Comparison of ENCODE assay signal across 8 cellular contexts in the genomic region with DNA sequence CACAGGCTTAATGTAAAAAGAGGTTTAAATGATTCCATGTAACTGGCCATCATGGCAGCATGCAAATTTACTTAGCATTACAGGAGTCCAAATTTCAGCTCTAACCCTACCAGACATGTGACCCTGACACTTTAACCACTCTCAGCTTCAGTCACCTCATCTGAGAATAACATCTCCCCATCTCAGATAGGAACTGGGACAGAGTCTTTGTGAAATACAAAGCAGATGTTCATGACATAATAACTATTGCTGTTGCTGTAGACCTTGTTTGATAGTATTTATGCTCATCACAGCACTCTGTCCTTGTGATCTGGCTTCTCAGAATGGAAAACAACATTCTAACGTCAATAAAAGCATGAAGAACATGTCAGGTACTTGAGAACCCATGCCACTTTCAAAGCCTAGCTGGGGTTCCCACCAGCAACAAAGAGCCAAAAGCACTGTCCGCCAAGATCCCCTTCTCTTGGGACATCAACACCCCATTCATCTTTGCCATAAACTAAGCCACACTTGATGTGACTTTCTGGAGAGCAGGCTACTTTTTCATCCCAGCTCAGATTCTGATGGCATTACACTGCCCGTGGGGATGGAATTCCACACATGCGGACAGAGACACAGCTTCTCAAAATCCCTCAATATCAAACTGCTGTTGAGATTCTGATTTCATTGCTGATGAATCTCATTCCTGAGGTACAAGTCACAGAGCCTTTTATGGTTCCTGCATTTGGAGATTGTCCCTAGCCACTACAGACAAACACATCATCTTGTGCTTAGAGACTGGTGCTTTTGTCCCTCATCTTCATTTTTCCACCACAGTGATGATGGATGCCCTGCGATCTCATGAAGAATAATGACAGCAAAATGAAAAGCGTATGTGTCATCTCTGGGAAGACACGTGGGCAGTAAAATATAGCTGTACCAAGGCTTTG.
DNase-seq lines count a peak whose midpoint lies in the region; ATAC-seq, FAIRE-seq and TF ChIP-seq lines count a peak whose summit lies in the region.

No MANE protein-coding gene starts in this region.

- TF ChIP-seq CTCF in choroid plexus epithelial cell (conservative IDR thresholded peaks at IDR 0.05; ENCODE audit: low read depth, low read length) (no peak), D721Med (IDR thresholded peaks at IDR 0.05; ENCODE audit: insufficient read depth, missing control alignments) (no peak), WERI-Rb-1 (IDR thresholded peaks at IDR 0.05; ENCODE audit: low read depth, low read length) (no peak)

- H3K36me3 ChIP-seq in WERI-Rb-1: no peaks in the 10 kb centered on the region

- H3K27ac ChIP-seq in WERI-Rb-1: no peak overlapping the region

- ATAC-seq in GM19372 (IDR thresholded peaks at IDR 0.05; ENCODE audit: low read depth, unreplicated experiment): peak; percentile 60
- peak; percentile 63 for ATAC-seq in HG03354 (IDR thresholded peaks at IDR 0.05; ENCODE audit: poor library complexity, severe bottlenecking, unreplicated experiment)

- FAIRE-seq in D721Med (lab: Jason Lieb, UNC): no peak

- H3K27me3 ChIP-seq in WERI-Rb-1 (ENCODE audit: insufficient read depth, low read depth, severe bottlenecking): no peaks in the 10 kb centered on the region

- H3K4me3 ChIP-seq in choroid plexus epithelial cell (ENCODE audit: low read depth, low read length): no peak overlapping the region
- H3K4me3 ChIP-seq in WERI-Rb-1 (ENCODE audit: low read depth, low read length): no peak overlapping the region

- no peaks in the 10 kb centered on the region for H3K9me3 ChIP-seq in WERI-Rb-1 (ENCODE audit: severe bottlenecking)

- DNase-seq in AG20443 (ENCODE audit: low spot score) (peak; percentile 78), choroid plexus epithelial cell (ENCODE audit: low read depth) (peak; percentile 31), D721Med (ENCODE audit: insufficient read length, low spot score) (no peak), WERI-Rb-1 (no peak), G401 (ENCODE audit: low spot score) (no peak), NAMALWA (ENCODE audit: low spot score) (no peak)

- in situ Hi-C loops in G401 (cut with HindIII; ENCODE audit: low sequenced_read_pairs): no loop called here

Comparison
In these comparisons a context has a peak if more than half of its experiments do, and no peak if none do; other contexts are left out.
1. DNase-seq: peak in AG20443 (single experiment) and choroid plexus epithelial cell (single experiment); none in D721Med (single experiment), WERI-Rb-1 (single experiment), G401 (single experiment) and NAMALWA (single experiment).